13 cellular contexts compared by ENCODE assay signal in the genomic region with DNA sequence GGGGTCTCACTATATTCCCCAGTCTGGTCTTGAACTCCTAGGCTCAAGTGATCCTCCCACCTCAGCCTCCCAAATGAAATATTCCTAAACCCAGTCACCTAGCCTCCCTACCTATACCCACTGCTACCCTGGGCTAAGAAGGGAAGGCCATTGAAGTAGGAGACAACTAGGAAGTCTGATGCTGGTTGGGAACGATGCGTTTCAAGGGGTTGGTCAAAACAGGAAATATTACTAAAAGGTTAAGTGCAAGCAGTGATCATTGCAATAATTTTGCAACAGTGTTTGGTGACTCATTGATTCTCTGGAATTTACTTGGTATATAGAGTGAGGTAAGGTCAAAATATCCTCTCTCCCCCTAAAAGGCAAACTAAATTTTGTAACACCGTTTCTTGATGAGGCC. TPM values are rescaled to one million over a fixed set of nuclear protein-coding genes. Genes with fewer than 3 reads are reported as not detected.
A peak's percentile ranks its signal among the peaks of the same experiment; 100 is the strongest.
DNase-seq lines count a peak whose midpoint lies in the region; ATAC-seq and TF ChIP-seq lines count a peak whose summit lies in the region.
"Had no signal": no experiment of that assay in that cellular context is flagged by ENCODE, and none has a peak within 500 bp of the region (broad histone marks: within the 10 kb centered on the region; RNA-seq: fewer than 3 reads in every experiment).

No MANE protein-coding gene starts in this region.

- in situ Hi-C loops in GM23248 (cut with MboI): no loop called here

- no peaks in the 10 kb centered on the region for H3K9me2 ChIP-seq in GM23248 (ENCODE audit: insufficient read depth)

- no peaks in the 10 kb centered on the region for H3K27me3 Mint-ChIP-seq in T-helper 1 cell treated with Interleukin-12 subunit alpha and Interleukin-12 subunit beta and Interleukin-4 antibody, amounts not matched to agents 30 μg/mL and 1 μg/mL, for 36 hours (ENCODE audit: low read depth)
- H3K27me3 Mint-ChIP-seq: activated naive CD8-positive, alpha-beta T cell treated with anti-CD3 and anti-CD28 coated beads, Interleukin-2, amount 10 ng/mL, durations not matched to agents 7 days and 5 days had no signal

- H3K36me3 Mint-ChIP-seq in T-helper 1 cell treated with Interleukin-12 subunit alpha and Interleukin-12 subunit beta and Interleukin-4 antibody, amounts not matched to agents 30 μg/mL and 1 μg/mL, for 36 hours (ENCODE audit: low read depth): peaks cover 2% of the 10 kb centered on the region

- TF ChIP-seq CTCF in fibroblast of lung (conservative IDR thresholded peaks at IDR 0.05 in 1 of 2, IDR thresholded peaks at IDR 0.05 in 1 of 2; ENCODE audit: low read depth in 1 of 2, low read length in 2 of 2): no peak

- H3K4me1 ChIP-seq in ACC112 (ENCODE audit: control insufficient read depth, insufficient read depth, low read length, unreplicated experiment) (peaks cover 20% of the 10 kb centered on the region), GM23248 (ENCODE audit: insufficient read depth) (peaks cover 14% of the 10 kb centered on the region), fibroblast of lung (ENCODE audit: control insufficient read depth, extremely low read depth, insufficient read depth, low read length) (peaks cover 2% of the 10 kb centered on the region)

- H3K27me3 ChIP-seq in ACC112 (ENCODE audit: insufficient read depth, low read length) (no peaks in the 10 kb centered on the region), GM23248 (replicated peaks; ENCODE audit: insufficient read depth) (no peaks in the 10 kb centered on the region), fibroblast of lung (ENCODE audit: control insufficient read depth, insufficient read depth, low read length) (no peaks in the 10 kb centered on the region)

- H3F3A ChIP-seq in GM23248 (ENCODE audit: insufficient read depth): peaks cover 15% of the 10 kb centered on the region

- DNase-seq in GM23248 (peak; percentile 85), fibroblast of lung (ENCODE audit: low read depth in 2 of 2) (peak; percentile 35 to 90), COLO829 (ENCODE audit: low spot score) (no peak), cerebellum (ENCODE audit: low spot score) (no peak), sciatic nerve (ENCODE audit: low spot score) (no peak)
- no peak for DNase-seq in activated CD4-positive, alpha-beta T cell treated with anti-CD3 and anti-CD28 coated beads for 48 hours
- DNase-seq: activated naive CD8-positive, alpha-beta T cell treated with anti-CD3 and anti-CD28 coated beads, Interleukin-2, amount 10 ng/mL, durations not matched to agents 7 days and 5 days; erythroblast; Karpas-422; NCI-H748 treated with DMSO at 0.1 percent for 48 hours had no signal

- H3K79me2 ChIP-seq in ACC112 (ENCODE audit: control insufficient read depth, insufficient read depth, low read length, unreplicated experiment) (peaks cover 3% of the 10 kb centered on the region), GM23248 (ENCODE audit: insufficient read depth) (peaks cover 4% of the 10 kb centered on the region), fibroblast of lung (ENCODE audit: control insufficient read depth, insufficient read depth, low read length) (peaks cover 3% of the 10 kb centered on the region)

- no peak for ATAC-seq in sciatic nerve
- ATAC-seq: psoas muscle had no signal

- H2AFZ ChIP-seq in ACC112 (ENCODE audit: low read length, unreplicated experiment) (peak overlapping the region; percentile 83), GM23248 (peak overlapping the region; percentile 75), fibroblast of lung (ENCODE audit: low read length) (peak overlapping the region; percentile 66)

- no peaks in the 10 kb centered on the region for H4K20me1 ChIP-seq in GM23248 (ENCODE audit: insufficient read depth)
- H4K20me1 ChIP-seq in fibroblast of lung (ENCODE audit: control insufficient read depth, extremely low read depth, insufficient read depth, low read length): no peaks in the 10 kb centered on the region

- H3K36me3 ChIP-seq in ACC112 (ENCODE audit: insufficient read depth, low read length) (0 out of 2 replicates have a peak, but pooled peaks cover 6% of the 10 kb centered on the region), GM23248 (ENCODE audit: low read depth) (no peaks in the 10 kb centered on the region), fibroblast of lung (ENCODE audit: control insufficient read depth, insufficient read depth, low read length) (no peaks in the 10 kb centered on the region)

- H3K4me3 ChIP-seq in ACC112 (ENCODE audit: low read depth, low read length) (peak overlapping the region; percentile 48; the same call in 1 of the 2 replicates), GM23248 (no peak overlapping the region), fibroblast of lung (replicated peaks in 1 of 4; ENCODE audit: control extremely low read depth in 1 of 4, insufficient read depth in 1 of 4, low read depth in 3 of 4, low read length in 4 of 4) (no peak overlapping the region)
- H3K4me3 ChIP-seq: psoas muscle had no signal

- H3K9ac ChIP-seq in GM23248 (peak overlapping the region; percentile 60), fibroblast of lung (ENCODE audit: insufficient read depth, low read length) (no peak overlapping the region)

- H3K27ac ChIP-seq in ACC112 (ENCODE audit: low read depth, low read length): peak overlapping the region; percentile 95
- peak overlapping the region; percentile 86 for H3K27ac ChIP-seq in GM23248
- H3K27ac ChIP-seq in fibroblast of lung (ENCODE audit: insufficient read depth, low read length): peak overlapping the region; percentile 66
- H3K27ac ChIP-seq: psoas muscle had no signal

- WGBS in GM23248 (ENCODE audit: low coverage in 1 of 2, low lambda C conversion rate in 2 of 2, missing lambda C conversion rate in 2 of 2), 2 experiments: 8 to 11% methylated on average over 3 of the region's 3 CpGs

- intact Hi-C loops in sciatic nerve (cut with DNase I): no loop called here

- peak overlapping the region; percentile 41 for H3K27ac Mint-ChIP-seq in T-helper 1 cell treated with Interleukin-12 subunit alpha and Interleukin-12 subunit beta and Interleukin-4 antibody, amounts not matched to agents 30 μg/mL and 1 μg/mL, for 36 hours
- H3K27ac Mint-ChIP-seq: activated naive CD8-positive, alpha-beta T cell treated with anti-CD3 and anti-CD28 coated beads, Interleukin-2, amount 10 ng/mL, durations not matched to agents 7 days and 5 days had no signal

- peaks cover 8% of the 10 kb centered on the region for H3K4me1 Mint-ChIP-seq in T-helper 1 cell treated with Interleukin-12 subunit alpha and Interleukin-12 subunit beta and Interleukin-4 antibody, amounts not matched to agents 30 μg/mL and 1 μg/mL, for 36 hours (ENCODE audit: low read depth)

- no peaks in the 10 kb centered on the region for H3K9me3 ChIP-seq in GM23248 (ENCODE audit: low read depth)
- H3K9me3 ChIP-seq in fibroblast of lung (ENCODE audit: control insufficient read depth, insufficient read depth, low read depth, low read length): no peaks in the 10 kb centered on the region

- no peak overlapping the region for H3K4me3 Mint-ChIP-seq in T-helper 1 cell treated with Interleukin-12 subunit alpha and Interleukin-12 subunit beta and Interleukin-4 antibody, amounts not matched to agents 30 μg/mL and 1 μg/mL, for 36 hours
- H3K4me3 Mint-ChIP-seq: activated naive CD8-positive, alpha-beta T cell treated with anti-CD3 and anti-CD28 coated beads, Interleukin-2, amount 10 ng/mL, durations not matched to agents 7 days and 5 days had no signal

- no peak overlapping the region for H3K4me2 ChIP-seq in GM23248 (ENCODE audit: unreplicated experiment)
- H3K4me2 ChIP-seq in fibroblast of lung (ENCODE audit: extremely low read depth, insufficient read depth, low read length): peak overlapping the region; percentile 32

- H3K9me3 Mint-ChIP-seq in T-helper 1 cell treated with Interleukin-12 subunit alpha and Interleukin-12 subunit beta and Interleukin-4 antibody, amounts not matched to agents 30 μg/mL and 1 μg/mL, for 36 hours: peaks cover 20% of the 10 kb centered on the region

RNA-seq across cellular contexts. Expression of a gene that starts 4.6 kb away (rescaled TPM):
- total RNA-seq in GM23248 (2014; rRNA removed; shearing (Covaris generic)): 285 and 490 TPM in 2 replicates
- polyA plus RNA-seq in GM23248 (2016; fragmentation: Nextera tagmentation; extraction: Ambion mirVana) (252 and 279 TPM in 2 replicates), fibroblast of lung (226 and 289 TPM in 2 replicates)
- total RNA-seq in fibroblast of lung (294 and 366 TPM in 2 replicates), cerebellum (122 TPM), sciatic nerve (96.9 TPM)
- polyA plus RNA-seq in fibroblast of lung (2012): 236 and 297 TPM in 2 replicates
- polyA minus RNA-seq in fibroblast of lung (ENCODE audit: low replicate concordance): 1,337 and 1,368 TPM in 2 replicates

RNA-seq across cellular contexts. Expression of a gene that starts 7.5 kb away (rescaled TPM):
- total RNA-seq in GM23248 (2014; rRNA removed; shearing (Covaris generic)): not detected in 2 replicates
- not detected in 2 replicates for polyA plus RNA-seq in GM23248 (2016; fragmentation: Nextera tagmentation; extraction: Ambion mirVana)
- not detected in 2 replicates for total RNA-seq in fibroblast of lung
- polyA plus RNA-seq in fibroblast of lung: not detected in 2 replicates
- not detected in 2 replicates for polyA plus RNA-seq in fibroblast of lung (2012)
- polyA minus RNA-seq in fibroblast of lung (ENCODE audit: low replicate concordance): not detected in 2 replicates
- total RNA-seq in cerebellum: not detected
- total RNA-seq in sciatic nerve: not detected
- total RNA-seq: activated naive CD8-positive, alpha-beta T cell treated with anti-CD3 and anti-CD28 coated beads, Interleukin-2, amount 10 ng/mL, durations not matched to agents 7 days and 5 days; psoas muscle had no signal
- polyA plus RNA-seq: psoas muscle had no signal

RNA-seq across cellular contexts. Expression of a gene that starts 18.9 kb away (rescaled TPM):
- total RNA-seq in GM23248 (2014; rRNA removed; shearing (Covaris generic)): 27.9 and 33.6 TPM in 2 replicates
- polyA plus RNA-seq in GM23248 (2016; fragmentation: Nextera tagmentation; extraction: Ambion mirVana): 11.2 and 11.9 TPM in 2 replicates
- 15.9 and 36.7 TPM in 2 replicates for total RNA-seq in fibroblast of lung
- 3.4 and 3.6 TPM in 2 replicates for polyA plus RNA-seq in fibroblast of lung
- 14.5 and 16.0 TPM in 2 replicates for polyA plus RNA-seq in fibroblast of lung (2012)
- polyA minus RNA-seq in fibroblast of lung (ENCODE audit: low replicate concordance): 23.6 and 24.3 TPM in 2 replicates
- total RNA-seq in cerebellum: 5.8 TPM
- total RNA-seq in sciatic nerve: 8.7 TPM

RNA-seq across cellular contexts. Expression of a gene that starts 21.2 kb away (rescaled TPM):
- 21.1 and 28.3 TPM in 2 replicates for total RNA-seq in GM23248 (2014; rRNA removed; shearing (Covaris generic))
- polyA plus RNA-seq in GM23248 (2016; fragmentation: Nextera tagmentation; extraction: Ambion mirVana): 11.2 and 13.4 TPM in 2 replicates
- total RNA-seq in fibroblast of lung: 32.9 and 36.3 TPM in 2 replicates
- polyA plus RNA-seq in fibroblast of lung: 13.3 and 20.9 TPM in 2 replicates
- polyA plus RNA-seq in fibroblast of lung (2012): 9.4 and 16.6 TPM in 2 replicates
- 29.8 and 88.3 TPM in 2 replicates for polyA minus RNA-seq in fibroblast of lung (ENCODE audit: low replicate concordance)
- 7.4 TPM for total RNA-seq in cerebellum
- total RNA-seq in sciatic nerve: 17.1 TPM

RNA-seq across cellular contexts. Expression of a gene that starts 48.6 kb away (rescaled TPM):
- total RNA-seq in GM23248 (2014; rRNA removed; shearing (Covaris generic)): 1.4 TPM in 2 replicates
- polyA plus RNA-seq in GM23248 (2016; fragmentation: Nextera tagmentation; extraction: Ambion mirVana) (0.30 and 0.40 TPM in 2 replicates), fibroblast of lung (0.34 and 0.44 TPM in 2 replicates)
- total RNA-seq in fibroblast of lung (0.77 and 2.1 TPM in 2 replicates), cerebellum (37.4 TPM), sciatic nerve (1.5 TPM)
- polyA plus RNA-seq in fibroblast of lung (2012): 0.50 and 0.62 TPM in 2 replicates
- polyA minus RNA-seq in fibroblast of lung (ENCODE audit: low replicate concordance): 1.8 and 2.2 TPM in 2 replicates

Comparison
In these comparisons a context has a peak if more than half of its experiments do, and no peak if none do; other contexts are left out.
1. DNase-seq: peak in GM23248 (single experiment) and fibroblast of lung (2 of 2); none in COLO829 (single experiment), cerebellum (single experiment), sciatic nerve (single experiment) and activated CD4-positive, alpha-beta T cell treated with anti-CD3 and anti-CD28 coated beads for 48 hours (single experiment).
2. Peak in every context shown above with its lines, with median percentiles within 50 percentile points of each other: H2AFZ ChIP-seq and H3K27ac ChIP-seq.